Comparison of ENCODE assay signal across 15 cellular contexts in the genomic region with DNA sequence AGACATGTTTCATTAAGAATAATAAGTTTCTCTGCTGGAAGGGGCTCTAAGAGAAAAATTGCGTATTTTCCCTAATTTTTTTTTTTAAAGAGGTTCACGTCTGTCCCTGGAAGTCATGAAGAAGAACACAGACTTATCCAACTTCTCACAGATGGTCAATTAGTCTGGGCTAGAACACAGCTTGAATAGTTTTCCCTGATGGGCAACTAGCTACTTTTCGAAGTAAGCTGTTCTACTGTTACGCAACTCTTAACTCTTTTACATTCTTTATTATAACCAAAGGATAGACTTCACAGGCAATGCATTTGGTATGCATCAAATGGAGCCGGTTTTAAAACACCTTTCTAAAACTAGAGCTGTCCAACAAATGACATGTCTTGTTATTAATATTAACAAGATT.
A peak's percentile ranks its signal among the peaks of the same experiment; 100 is the strongest.
DNase-seq lines count a peak whose midpoint lies in the region; ATAC-seq and TF ChIP-seq lines count a peak whose summit lies in the region.
"Had no signal": no experiment of that assay in that cellular context is flagged by ENCODE, and none has a peak within 500 bp of the region (broad histone marks: within the 10 kb centered on the region; RNA-seq: fewer than 3 reads in every experiment).

No MANE protein-coding gene starts in this region.

- no peak overlapping the region for H3K56ac ChIP-seq in IMR-90 (ENCODE audit: extremely low read depth, insufficient read depth, low read length)

- H3K9me1 ChIP-seq in IMR-90 (ENCODE audit: insufficient read depth, low read length) = no peaks in the 10 kb centered on the region

- H4K91ac ChIP-seq in IMR-90 (ENCODE audit: insufficient read depth, low read depth, low read length) = no peak overlapping the region

- H4K8ac ChIP-seq in IMR-90 (ENCODE audit: low read depth in 2 of 2, low read length in 2 of 2) = no peak overlapping the region

- no peak overlapping the region for H3K9ac ChIP-seq in IMR-90 (ENCODE audit: low read depth, low read length)
- no peak overlapping the region for H3K9ac ChIP-seq in adipocyte (ENCODE audit: low read length)
- H3K9ac ChIP-seq: BLaER1 had no signal

- POLR2A ChIA-PET in IMR-90 (lab: Charles Lee; ENCODE audit: unreplicated experiment) = no interaction called here

- BruUV-seq in IMR-90 (replicated peaks; lab: Mats Ljungman, UMichigan) = no TSS peak

- ATAC-seq in IMR-90 (ENCODE audit: low read depth) = no peak
- peak; percentile 89 for ATAC-seq in sciatic nerve
- no peak for ATAC-seq in HG02840 (IDR thresholded peaks at IDR 0.05; ENCODE audit: low FRiP score, unreplicated experiment)
- ATAC-seq: GM12878 had no signal

- H3K4me1 ChIP-seq in left ventricle myocardium inferior (peaks cover 3% of the 10 kb centered on the region), IMR-90 (ENCODE audit: control insufficient read depth, insufficient read depth, low read length) (no peaks in the 10 kb centered on the region), adipocyte (ENCODE audit: control insufficient read depth, insufficient read depth, low read length) (no peaks in the 10 kb centered on the region)
- H3K4me1 ChIP-seq: BLaER1, HAP-1 had no signal

- H4K5ac ChIP-seq in IMR-90 (ENCODE audit: low read depth, low read length) = no peak overlapping the region

- TF ChIP-seq RAD21 in IMR-90 (IDR thresholded peaks at IDR 0.05; ENCODE audit: low read length) = no peak

- dilution Hi-C loops in IMR-90 (cut with HindIII; ENCODE audit: low sequenced_read_pairs, unreplicated experiment) = no loop called here

- no peak overlapping the region for H2BK15ac ChIP-seq in IMR-90 (ENCODE audit: low read depth, low read length)

- H3K36me3 ChIP-seq in left ventricle myocardium inferior (peaks cover 39% of the 10 kb centered on the region), IMR-90 (ENCODE audit: control insufficient read depth, insufficient read depth, low read length) (peaks cover 4% of the 10 kb centered on the region), adipocyte (ENCODE audit: control insufficient read depth, insufficient read depth, low read length, severe bottlenecking) (no peaks in the 10 kb centered on the region)
- H3K36me3 ChIP-seq: BLaER1, HAP-1 had no signal

- intact Hi-C loops in left ventricle myocardium inferior (cut with micrococcal nuclease) = no loop called here
- intact Hi-C loops in cardiac septum (cut with DNase I) = no loop called here
- intact Hi-C loops in IMR-90 (cut with micrococcal nuclease) = no loop called here
- intact Hi-C loops in sciatic nerve (cut with DNase I) = no loop called here

- no peak overlapping the region for H2AK5ac ChIP-seq in IMR-90 (ENCODE audit: low read depth, low read length)

- H3K27me3 ChIP-seq in left ventricle myocardium inferior (ENCODE audit: low read depth) (no peaks in the 10 kb centered on the region), IMR-90 (ENCODE audit: control insufficient read depth, insufficient read depth, low read length) (no peaks in the 10 kb centered on the region), adipocyte (replicated peaks; ENCODE audit: control insufficient read depth, insufficient read depth, low read length) (no peaks in the 10 kb centered on the region)
- H3K27me3 ChIP-seq: BLaER1 had no signal

- no peak overlapping the region for H2BK5ac ChIP-seq in IMR-90 (ENCODE audit: low read depth, low read length, poor library complexity, severe bottlenecking)

- H3K9me3 ChIP-seq in left ventricle myocardium inferior (replicated peaks) (no peaks in the 10 kb centered on the region), IMR-90 (ENCODE audit: control insufficient read depth, insufficient read depth, low read length) (no peaks in the 10 kb centered on the region), adipocyte (ENCODE audit: control insufficient read depth, low read length) (no peaks in the 10 kb centered on the region)
- H3K9me3 ChIP-seq: BLaER1, HAP-1 had no signal

- H3K79me1 ChIP-seq in IMR-90 (ENCODE audit: low read depth in 1 of 2, low read length in 2 of 2) = no peaks in the 10 kb centered on the region

- CTCF ChIA-PET in IMR-90 (lab: Yijun Ruan, JAX) = interaction anchor here (0.8 kb wide), 1 partner anchor 10 kb away, joined by 3 read pairs; no protein-coding TSS in a partner anchor

- no peak overlapping the region for H3K23ac ChIP-seq in IMR-90 (ENCODE audit: low read depth, low read length)

- no peak overlapping the region for H3K14ac ChIP-seq in IMR-90 (replicated peaks; ENCODE audit: low read depth, low read length)

- H2AFZ ChIP-seq in IMR-90 (replicated peaks; ENCODE audit: low read length, poor library complexity) = no peak overlapping the region

- no peaks in the 10 kb centered on the region for H4K20me1 ChIP-seq in IMR-90 (ENCODE audit: insufficient read depth, low read length)
- H4K20me1 ChIP-seq: BLaER1 had no signal

- no peak overlapping the region for H2BK20ac ChIP-seq in IMR-90 (ENCODE audit: low read depth, low read length)

- WGBS in IMR-90 (ENCODE audit: extremely low coverage in 2 of 2, insufficient read length in 1 of 2), 2 experiments = no CpG with 5 or more reads among the region's 5 CpGs

- no peak overlapping the region for H3K4me2 ChIP-seq in IMR-90 (ENCODE audit: low read depth, low read length)
- H3K4me2 ChIP-seq: BLaER1 had no signal

- peak overlapping the region; percentile 24 for H3K27ac ChIP-seq in left ventricle myocardium inferior (replicated peaks)
- H3K27ac ChIP-seq in IMR-90 (ENCODE audit: insufficient read depth, low read length) = no peak overlapping the region
- H3K27ac ChIP-seq: BLaER1 had no signal

- H3K4ac ChIP-seq in IMR-90 (ENCODE audit: low read depth, low read length) = no peak overlapping the region

- no peak overlapping the region for H2BK120ac ChIP-seq in IMR-90 (ENCODE audit: low read depth, low read length)

- TF ChIP-seq POLR2A in IMR-90 (IDR thresholded peaks at IDR 0.05; ENCODE audit: low read depth, low read length) = no peak

- in situ Hi-C loops in IMR-90 (cut with MboI; ENCODE audit: low sequenced_read_pairs) = no loop called here

- no peak overlapping the region for H2AK9ac ChIP-seq in IMR-90 (replicated peaks; ENCODE audit: low read depth, low read length, poor library complexity)

- no peak for TF ChIP-seq CTCF in left ventricle myocardium inferior (IDR thresholded peaks at IDR 0.05; ENCODE audit: borderline replicate concordance)
- TF ChIP-seq CTCF in IMR-90 (conservative IDR thresholded peaks at IDR 0.05; ENCODE audit: low read depth, low read length) = no peak

- H3K18ac ChIP-seq in IMR-90 (ENCODE audit: low read depth, low read length) = no peak overlapping the region

- no peak overlapping the region for H3K4me3 ChIP-seq in left ventricle myocardium inferior
- no peak overlapping the region for H3K4me3 ChIP-seq in IMR-90 (ENCODE audit: insufficient read depth, low read depth, low read length)
- H3K4me3 ChIP-seq in adipocyte (ENCODE audit: low read length) = no peak overlapping the region
- H3K4me3 ChIP-seq: BLaER1, GM12878, HAP-1 had no signal

- no peak for DNase-seq in left ventricle myocardium inferior
- no peak for DNase-seq in cardiac septum (ENCODE audit: low spot score)
- DNase-seq in IMR-90 = no peak
- peak; percentile 25 for DNase-seq in adipocyte (ENCODE audit: low read depth)
- no peak for DNase-seq in sciatic nerve (ENCODE audit: low spot score)
- no peak for DNase-seq in germinal center (ENCODE audit: low spot score)
- DNase-seq: ACHN; CD4-positive, alpha-beta memory T cell; DMS53; DND-41; EL had no signal

TF ChIP-seq in IMR-90, 13 proteins besides CTCF, POLR2A, EP300 and RAD21:
- TF ChIP-seq CEBPB (IDR thresholded peaks at IDR 0.05; ENCODE audit: low read depth, low read length) (peak; percentile 90), RFX5 (IDR thresholded peaks at IDR 0.05; ENCODE audit: low read depth, low read length) (no peak), MAFK (IDR thresholded peaks at IDR 0.05; ENCODE audit: low read depth, low read length) (no peak), MAZ (IDR thresholded peaks at IDR 0.05; ENCODE audit: borderline replicate concordance, low read depth, low read length) (no peak), FOS (IDR thresholded peaks at IDR 0.05; ENCODE audit: low read depth, low read length) (no peak)
- TF ChIP-seq, protein P1, sequence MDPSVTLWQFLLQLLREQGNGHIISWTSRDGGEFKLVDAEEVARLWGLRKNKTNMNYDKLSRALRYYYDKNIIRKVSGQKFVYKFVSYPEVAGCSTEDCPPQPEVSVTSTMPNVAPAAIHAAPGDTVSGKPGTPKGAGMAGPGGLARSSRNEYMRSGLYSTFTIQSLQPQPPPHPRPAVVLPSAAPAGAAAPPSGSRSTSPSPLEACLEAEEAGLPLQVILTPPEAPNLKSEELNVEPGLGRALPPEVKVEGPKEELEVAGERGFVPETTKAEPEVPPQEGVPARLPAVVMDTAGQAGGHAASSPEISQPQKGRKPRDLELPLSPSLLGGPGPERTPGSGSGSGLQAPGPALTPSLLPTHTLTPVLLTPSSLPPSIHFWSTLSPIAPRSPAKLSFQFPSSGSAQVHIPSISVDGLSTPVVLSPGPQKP (IDR thresholded peaks at IDR 0.05; ENCODE audit: borderline replicate concordance, low read depth, low read length) = no peak
